14 cellular contexts compared by ENCODE assay signal in the genomic region with DNA sequence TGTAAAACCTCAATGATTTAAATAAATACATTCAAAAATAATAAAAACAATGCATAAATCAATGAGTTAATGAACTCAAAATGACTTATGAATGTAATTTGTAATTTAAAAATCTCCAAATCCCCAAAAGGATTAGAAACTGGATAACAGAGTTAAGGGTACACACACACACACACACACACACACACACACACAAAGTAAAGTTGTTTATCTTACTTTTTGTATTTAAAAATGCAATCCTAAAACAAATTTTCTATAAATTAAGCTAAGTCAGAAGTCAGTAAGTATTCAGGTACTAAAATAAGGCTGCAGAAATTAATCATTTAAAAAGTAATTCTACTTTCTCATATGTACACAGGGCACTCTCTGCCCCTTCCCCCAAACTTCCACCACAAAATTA. TPM values are rescaled to one million over a fixed set of nuclear protein-coding genes. Genes with fewer than 3 reads are reported as not detected.
DNase-seq lines count a peak whose midpoint lies in the region; ATAC-seq and TF ChIP-seq lines count a peak whose summit lies in the region.
"Had no signal": no experiment of that assay in that cellular context is flagged by ENCODE, and none has a peak within 500 bp of the region (broad histone marks: within the 10 kb centered on the region; RNA-seq: fewer than 3 reads in every experiment).

No MANE protein-coding gene starts in this region.

- peaks cover 3% of the 10 kb centered on the region; the same call in 1 of the 2 replicates for H3F3A ChIP-seq in OCI-LY1 (ENCODE audit: insufficient read depth, low read length)
- peaks cover 6% of the 10 kb centered on the region for H3F3A ChIP-seq in smooth muscle cell (ENCODE audit: low read depth)

- H3K4me3 Mint-ChIP-seq in activated naive CD4-positive, alpha-beta T cell treated with anti-CD3 and anti-CD28 coated beads, Interleukin-2, amount 50 U/mL, for 24 hours: peak overlapping the region; percentile 11
- peak overlapping the region; percentile 72 for H3K4me3 Mint-ChIP-seq in endothelial cell (ENCODE audit: unreplicated experiment)

- DNase-seq in activated naive CD4-positive, alpha-beta T cell (lab: John Stamatoyannopoulos, UW): no peak
- DNase-seq in endothelial cell (ENCODE audit: low spot score) (no peak), smooth muscle cell (lab: John Stamatoyannopoulos, UW; ENCODE audit: unreplicated experiment) (no peak), EL (no peak)
- DNase-seq in NK-92 treated with Interleukin-12 subunit alpha and Interleukin-12 subunit beta, amount 100 ng/mL, for 24 hours (lab: John Stamatoyannopoulos, UW): no peak
- DNase-seq: activated CD8-positive, alpha-beta memory T cell treated with anti-CD3 and anti-CD28 coated beads for 24 hours; colonic mucosa; GOT3; NCI-H2227 treated with DMSO at 0.1 percent for 48 hours; T1000 had no signal

- H3K36me3 Mint-ChIP-seq in activated naive CD4-positive, alpha-beta T cell treated with anti-CD3 and anti-CD28 coated beads, Interleukin-2, amount 50 U/mL, for 24 hours: peaks cover 38% of the 10 kb centered on the region
- H3K36me3 Mint-ChIP-seq in endothelial cell (ENCODE audit: low read depth, unreplicated experiment): peaks cover 18% of the 10 kb centered on the region

- H3K27me3 ChIP-seq in OCI-LY1 (ENCODE audit: insufficient read depth, low read length) (no peaks in the 10 kb centered on the region), smooth muscle cell (ENCODE audit: low read depth) (no peaks in the 10 kb centered on the region)
- H3K27me3 ChIP-seq: colonic mucosa had no signal

- TF ChIP-seq CTCF in OCI-LY1 (IDR thresholded peaks at IDR 0.05; ENCODE audit: low read length) (no peak), endothelial cell (IDR thresholded peaks at IDR 0.05; ENCODE audit: unreplicated experiment) (no peak), smooth muscle cell (IDR thresholded peaks at IDR 0.05; ENCODE audit: borderline replicate concordance, insufficient read depth, poor library complexity, severe bottlenecking) (no peak)

- peaks cover 45% of the 10 kb centered on the region for H3K4me1 Mint-ChIP-seq in activated naive CD4-positive, alpha-beta T cell treated with anti-CD3 and anti-CD28 coated beads, Interleukin-2, amount 50 U/mL, for 24 hours
- H3K4me1 Mint-ChIP-seq in endothelial cell (ENCODE audit: unreplicated experiment): peaks cover 20% of the 10 kb centered on the region

- H4K20me1 ChIP-seq in OCI-LY1 (ENCODE audit: insufficient read depth, low read length) (no peaks in the 10 kb centered on the region), smooth muscle cell (ENCODE audit: low read depth) (peaks cover 27% of the 10 kb centered on the region)

- H3K4me3 ChIP-seq in OCI-LY1 (ENCODE audit: low read depth, low read length, poor library complexity, severe bottlenecking): peak overlapping the region; percentile 78
- peak overlapping the region; percentile 62 for H3K4me3 ChIP-seq in smooth muscle cell
- H3K4me3 ChIP-seq: colonic mucosa, prostate gland had no signal

- H3K79me2 ChIP-seq in OCI-LY1 (ENCODE audit: insufficient read depth, low read length) (peaks cover 51% of the 10 kb centered on the region), smooth muscle cell (ENCODE audit: low read depth) (peaks cover 41% of the 10 kb centered on the region)

- ATAC-seq in HG02642 (IDR thresholded peaks at IDR 0.05; ENCODE audit: poor library complexity, unreplicated experiment): no peak

- H3K9ac ChIP-seq in OCI-LY1 (ENCODE audit: low read length): no peak overlapping the region
- H3K9ac ChIP-seq in smooth muscle cell (ENCODE audit: low read depth): no peak overlapping the region

- no peaks in the 10 kb centered on the region for H3K9me2 ChIP-seq in OCI-LY1 (ENCODE audit: low read depth, low read length)

- H2AFZ ChIP-seq in OCI-LY1 (ENCODE audit: low read length) (no peak overlapping the region), smooth muscle cell (ENCODE audit: low read depth) (no peak overlapping the region)

- peaks cover 29% of the 10 kb centered on the region for H3K9me3 ChIP-seq in OCI-LY1 (ENCODE audit: low read length)
- H3K9me3 ChIP-seq in smooth muscle cell (replicated peaks; ENCODE audit: low read depth): peaks cover 6% of the 10 kb centered on the region
- H3K9me3 ChIP-seq: colonic mucosa, prostate gland had no signal

- H3K9me3 Mint-ChIP-seq in activated naive CD4-positive, alpha-beta T cell treated with anti-CD3 and anti-CD28 coated beads, Interleukin-2, amount 50 U/mL, for 24 hours: peaks cover 30% of the 10 kb centered on the region
- peaks cover 14% of the 10 kb centered on the region for H3K9me3 Mint-ChIP-seq in endothelial cell (ENCODE audit: unreplicated experiment)

- H3K36me3 ChIP-seq in OCI-LY1 (ENCODE audit: insufficient read depth, low read length) (peaks cover 61% of the 10 kb centered on the region), smooth muscle cell (ENCODE audit: low read depth) (no peaks in the 10 kb centered on the region)
- H3K36me3 ChIP-seq: colonic mucosa, prostate gland had no signal

- peaks cover 19% of the 10 kb centered on the region for H3K4me1 ChIP-seq in OCI-LY1 (ENCODE audit: insufficient read depth, low read length, severe bottlenecking)
- H3K4me1 ChIP-seq in smooth muscle cell (ENCODE audit: low read depth): peaks cover 3% of the 10 kb centered on the region
- H3K4me1 ChIP-seq: colonic mucosa, prostate gland had no signal

- H3K27me3 Mint-ChIP-seq in activated naive CD4-positive, alpha-beta T cell treated with anti-CD3 and anti-CD28 coated beads, Interleukin-2, amount 50 U/mL, for 24 hours: no peaks in the 10 kb centered on the region
- peaks cover 5% of the 10 kb centered on the region for H3K27me3 Mint-ChIP-seq in endothelial cell (ENCODE audit: unreplicated experiment)

- no peak overlapping the region for H3K27ac ChIP-seq in OCI-LY1 (ENCODE audit: low read depth, low read length, poor library complexity, severe bottlenecking)
- no peak overlapping the region for H3K27ac ChIP-seq in smooth muscle cell (ENCODE audit: low read depth)
- H3K27ac ChIP-seq: colonic mucosa, prostate gland had no signal

- H3K4me2 ChIP-seq in OCI-LY1 (ENCODE audit: low read length) (peak overlapping the region; percentile 9; the same call in 1 of the 2 replicates), smooth muscle cell (peak overlapping the region; percentile 83)

- H3K27ac Mint-ChIP-seq in activated naive CD4-positive, alpha-beta T cell treated with anti-CD3 and anti-CD28 coated beads, Interleukin-2, amount 50 U/mL, for 24 hours: peak overlapping the region; percentile 12
- H3K27ac Mint-ChIP-seq in endothelial cell (ENCODE audit: unreplicated experiment): no peak overlapping the region

RNA-seq across cellular contexts. Expression of a gene that starts 1.8 kb away (rescaled TPM):
- total RNA-seq in endothelial cell (ENCODE audit: unreplicated experiment) (19.9 TPM), smooth muscle cell (31.7 and 39.8 TPM in 2 replicates)
- polyA plus RNA-seq in smooth muscle cell: 20.7 and 22.2 TPM in 2 replicates
